In genomic region chr5:35205186-35205585, GRCh38 we compare ENCODE assay signal across 22 cellular contexts. TPM values are rescaled to one million over a fixed set of nuclear protein-coding genes. Genes with fewer than 3 reads are reported as not detected.
"Had no signal": no experiment of that assay in that cellular context is flagged by ENCODE, and none has a peak within 500 bp of the region (broad histone marks: within the 10 kb centered on the region; RNA-seq: fewer than 3 reads in every experiment).

No MANE protein-coding gene starts in this region.

- FAIRE-seq: endothelial cell of umbilical vein, kidney had no signal

- H3K4me3 Mint-ChIP-seq: endodermal cell; naive thymus-derived CD4-positive, alpha-beta T cell; nephron progenitor cell; stimulated activated naive B cell treated with anti-CD40 and anti-IgM and Interleukin-4, amounts not matched to agents 10 μg/mL and 1 μg/mL and 100 μg/mL, for 72 hours had no signal

- H3K4me3 ChIP-seq: colonic mucosa, stomach, thoracic aorta, transverse colon had no signal

- H3K9me3 ChIP-seq: colonic mucosa, stomach, thoracic aorta, transverse colon had no signal

- DNase-seq: colonic mucosa; dermis blood vessel endothelial cell; effector CD4-positive, alpha-beta T cell; endodermal cell; erythroblast; foreskin keratinocyte; kidney; left cardiac atrium; naive thymus-derived CD4-positive, alpha-beta T cell; nephron progenitor cell; posterior cingulate gyrus; stimulated activated CD4-positive, alpha-beta T cell treated with anti-CD3 and anti-CD28 coated beads, Interleukin-2, amount 100 ng/mL, for 24 hours; stimulated activated CD4-positive, alpha-beta T cell treated with anti-CD3 and anti-CD28 coated beads, Interleukin-4, amount 100 ng/mL, for 4 hours; stimulated activated naive B cell treated with anti-CD40 and anti-IgM and Interleukin-4, amounts not matched to agents 10 μg/mL and 1 μg/mL and 100 μg/mL, for 72 hours; stomach; substantia nigra; transverse colon had no signal

- H3K27ac ChIP-seq: colonic mucosa, foreskin keratinocyte, stomach, thoracic aorta, transverse colon had no signal

- H3K36me3 Mint-ChIP-seq: naive thymus-derived CD4-positive, alpha-beta T cell; stimulated activated naive B cell treated with anti-CD40 and anti-IgM and Interleukin-4, amounts not matched to agents 10 μg/mL and 1 μg/mL and 100 μg/mL, for 72 hours had no signal

- H3K36me3 ChIP-seq: colonic mucosa, stomach, thoracic aorta, transverse colon had no signal

- H3K27me3 ChIP-seq: colonic mucosa, stomach, transverse colon had no signal

- H3K9me3 Mint-ChIP-seq: endodermal cell; naive thymus-derived CD4-positive, alpha-beta T cell; nephron progenitor cell; stimulated activated naive B cell treated with anti-CD40 and anti-IgM and Interleukin-4, amounts not matched to agents 10 μg/mL and 1 μg/mL and 100 μg/mL, for 72 hours had no signal

- ATAC-seq: foreskin keratinocyte; left cardiac atrium; naive thymus-derived CD4-positive, alpha-beta T cell; sciatic nerve; stimulated activated naive B cell treated with anti-CD40 and anti-IgM and Interleukin-4, amounts not matched to agents 10 μg/mL and 1 μg/mL and 100 μg/mL, for 72 hours had no signal

- H3K27ac Mint-ChIP-seq: endodermal cell; naive thymus-derived CD4-positive, alpha-beta T cell; nephron progenitor cell; stimulated activated naive B cell treated with anti-CD40 and anti-IgM and Interleukin-4, amounts not matched to agents 10 μg/mL and 1 μg/mL and 100 μg/mL, for 72 hours had no signal

- H3K4me1 ChIP-seq: colonic mucosa, foreskin keratinocyte, stomach had no signal

RNA-seq across cellular contexts. Expression of gene PRLR, which starts 25.1 kb away (rescaled TPM):
- total RNA-seq: dermis blood vessel endothelial cell, endothelial cell of umbilical vein, foreskin keratinocyte, lung microvascular endothelial cell, pulmonary artery endothelial cell had no signal
- polyA plus RNA-seq: endothelial cell of umbilical vein; foreskin keratinocyte; naive thymus-derived CD4-positive, alpha-beta T cell had no signal
